ENCODE assay signal across 1 cellular context in genomic region chr1:25239681-25240541, GRCh38.
TF ChIP-seq lines count a peak whose summit lies in the region.

No MANE protein-coding gene starts in this region.

TF ChIP-seq in HepG2, 621 proteins besides CTCF, POLR2A, EP300 and RAD21 (continued from another document and continues in another):
- TF ChIP-seq ZBTB10 (CRISPR knock-in tag; IDR thresholded peaks at IDR 0.05; ENCODE audit: borderline replicate concordance) (peak; percentile 47; the same call in 1 of the 2 replicates), JARID2 (CRISPR knock-in tag; IDR thresholded peaks at IDR 0.05; ENCODE audit: insufficient replicate concordance) (peak; percentile 81), PCBP1 (IDR thresholded peaks at IDR 0.05; ENCODE audit: borderline replicate concordance, low read depth, low read length) (0 out of 2 replicates have a peak, but pooled peaks have one; percentile 36), ZNF12 (CRISPR knock-in tag; IDR thresholded peaks at IDR 0.05) (no peak), KMT2B (CRISPR knock-in tag; IDR thresholded peaks at IDR 0.05) (peak; percentile 56; the same call in 1 of the 2 replicates), IRF2 (CRISPR knock-in tag; IDR thresholded peaks at IDR 0.05) (peak; percentile 67; the same call in 1 of the 2 replicates), ZNF431 (CRISPR knock-in tag; IDR thresholded peaks at IDR 0.05; ENCODE audit: borderline replicate concordance, low read depth) (0 out of 2 replicates have a peak, but pooled peaks have one; percentile 65), ZNF263 (CRISPR knock-in tag; IDR thresholded peaks at IDR 0.05) (no peak), NAIF1 (CRISPR knock-in tag; IDR thresholded peaks at IDR 0.05; ENCODE audit: borderline replicate concordance) (peak; percentile 99), RFX3 (CRISPR knock-in tag; IDR thresholded peaks at IDR 0.05) (peak; percentile 52; the same call in 1 of the 2 replicates), POLR2G (IDR thresholded peaks at IDR 0.05; ENCODE audit: low read depth, low read length) (peak; percentile 95), HCFC1 (IDR thresholded peaks at IDR 0.05; ENCODE audit: low read depth, low read length) (peak; percentile 18; the same call in 1 of the 2 replicates), AKAP8 (CRISPR knock-in tag; IDR thresholded peaks at IDR 0.05) (peak; percentile 88), ZNF790 (CRISPR knock-in tag; IDR thresholded peaks at IDR 0.05; ENCODE audit: borderline replicate concordance) (no peak), ATF2 (CRISPR knock-in tag; IDR thresholded peaks at IDR 0.05) (peak; percentile 45), RFX1 (IDR thresholded peaks at IDR 0.05) (peak; percentile 54; the same call in 1 of the 2 replicates), KDM4B (CRISPR knock-in tag; IDR thresholded peaks at IDR 0.05) (peak; percentile 53; the same call in 1 of the 2 replicates), HNF4A (CRISPR knock-in tag; IDR thresholded peaks at IDR 0.05) (no peak), YEATS2 (CRISPR knock-in tag; IDR thresholded peaks at IDR 0.05; ENCODE audit: borderline replicate concordance) (peak; percentile 51; the same call in 1 of the 2 replicates), MXD3 (CRISPR knock-in tag; IDR thresholded peaks at IDR 0.05) (0 out of 2 replicates have a peak, but pooled peaks have one; percentile 26), SPEN (CRISPR knock-in tag; IDR thresholded peaks at IDR 0.05; ENCODE audit: low read depth) (peak; percentile 51; the same call in 1 of the 2 replicates), ZNF331 (CRISPR knock-in tag; IDR thresholded peaks at IDR 0.05) (peak; percentile 32; the same call in 1 of the 2 replicates), IKZF1 (IDR thresholded peaks at IDR 0.05) (no peak), CREB1 (IDR thresholded peaks at IDR 0.05) (no peak), CREB1 (CRISPR knock-in tag; IDR thresholded peaks at IDR 0.05) (peak; percentile 68), SOX6 (IDR thresholded peaks at IDR 0.05) (no peak), SOX6 (CRISPR knock-in tag; IDR thresholded peaks at IDR 0.05) (peak; percentile 66), HNRNPLL (IDR thresholded peaks at IDR 0.05; ENCODE audit: low read depth, low read length, poor library complexity, severe bottlenecking) (peak; percentile 100), REXO4 (CRISPR knock-in tag; IDR thresholded peaks at IDR 0.05; ENCODE audit: borderline replicate concordance) (no peak), MEIS2 (CRISPR knock-in tag; IDR thresholded peaks at IDR 0.05) (no peak), ZNF512B (CRISPR knock-in tag; IDR thresholded peaks at IDR 0.05; ENCODE audit: borderline replicate concordance) (no peak), SKI (IDR thresholded peaks at IDR 0.05; ENCODE audit: partially characterized antibody) (peak; percentile 57), CBX5 (CRISPR knock-in tag; IDR thresholded peaks at IDR 0.05; ENCODE audit: borderline replicate concordance) (peak; percentile 37; the same call in 1 of the 2 replicates), ELF1 (CRISPR knock-in tag; IDR thresholded peaks at IDR 0.05) (peak; percentile 92), GABPA (IDR thresholded peaks at IDR 0.05; ENCODE audit: low read depth, low read length) (peak; percentile 73), GABPA (CRISPR knock-in tag; IDR thresholded peaks at IDR 0.05; ENCODE audit: low read depth) (peak; percentile 90), TGIF2 (CRISPR knock-in tag; IDR thresholded peaks at IDR 0.05) (0 out of 2 replicates have a peak, but pooled peaks have one; percentile 42), ZNF543 (CRISPR knock-in tag; IDR thresholded peaks at IDR 0.05) (peak; percentile 54; the same call in 1 of the 2 replicates), CREM (IDR thresholded peaks at IDR 0.05) (0 out of 2 replicates have a peak, but pooled peaks have one; percentile 52), CREM (CRISPR knock-in tag; IDR thresholded peaks at IDR 0.05) (no peak), ZNF776 (CRISPR knock-in tag; IDR thresholded peaks at IDR 0.05) (peak; percentile 67; the same call in 1 of the 2 replicates), ZNF205 (CRISPR knock-in tag; IDR thresholded peaks at IDR 0.05) (peak; percentile 35; the same call in 1 of the 2 replicates)
- TF ChIP-seq, protein P1, sequence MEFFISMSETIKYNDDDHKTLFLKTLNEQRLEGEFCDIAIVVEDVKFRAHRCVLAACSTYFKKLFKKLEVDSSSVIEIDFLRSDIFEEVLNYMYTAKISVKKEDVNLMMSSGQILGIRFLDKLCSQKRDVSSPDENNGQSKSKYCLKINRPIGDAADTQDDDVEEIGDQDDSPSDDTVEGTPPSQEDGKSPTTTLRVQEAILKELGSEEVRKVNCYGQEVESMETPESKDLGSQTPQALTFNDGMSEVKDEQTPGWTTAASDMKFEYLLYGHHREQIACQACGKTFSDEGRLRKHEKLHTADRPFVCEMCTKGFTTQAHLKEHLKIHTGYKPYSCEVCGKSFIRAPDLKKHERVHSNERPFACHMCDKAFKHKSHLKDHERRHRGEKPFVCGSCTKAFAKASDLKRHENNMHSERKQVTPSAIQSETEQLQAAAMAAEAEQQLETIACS (CRISPR knock-in tag; IDR thresholded peaks at IDR 0.05) = peak; percentile 41; the same call in 1 of the 2 replicates
- TF ChIP-seq, protein P2, sequence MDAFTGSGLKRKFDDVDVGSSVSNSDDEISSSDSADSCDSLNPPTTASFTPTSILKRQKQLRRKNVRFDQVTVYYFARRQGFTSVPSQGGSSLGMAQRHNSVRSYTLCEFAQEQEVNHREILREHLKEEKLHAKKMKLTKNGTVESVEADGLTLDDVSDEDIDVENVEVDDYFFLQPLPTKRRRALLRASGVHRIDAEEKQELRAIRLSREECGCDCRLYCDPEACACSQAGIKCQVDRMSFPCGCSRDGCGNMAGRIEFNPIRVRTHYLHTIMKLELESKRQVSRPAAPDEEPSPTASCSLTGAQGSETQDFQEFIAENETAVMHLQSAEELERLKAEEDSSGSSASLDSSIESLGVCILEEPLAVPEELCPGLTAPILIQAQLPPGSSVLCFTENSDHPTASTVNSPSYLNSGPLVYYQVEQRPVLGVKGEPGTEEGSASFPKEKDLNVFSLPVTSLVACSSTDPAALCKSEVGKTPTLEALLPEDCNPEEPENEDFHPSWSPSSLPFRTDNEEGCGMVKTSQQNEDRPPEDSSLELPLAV (CRISPR knock-in tag; conservative IDR thresholded peaks at IDR 0.05; ENCODE audit: low read depth) = no peak
- TF ChIP-seq, protein P3, sequence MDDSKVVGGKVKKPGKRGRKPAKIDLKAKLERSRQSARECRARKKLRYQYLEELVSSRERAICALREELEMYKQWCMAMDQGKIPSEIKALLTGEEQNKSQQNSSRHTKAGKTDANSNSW (CRISPR knock-in tag; IDR thresholded peaks at IDR 0.05; ENCODE audit: borderline replicate concordance) = no peak
- TF ChIP-seq, protein P4, sequence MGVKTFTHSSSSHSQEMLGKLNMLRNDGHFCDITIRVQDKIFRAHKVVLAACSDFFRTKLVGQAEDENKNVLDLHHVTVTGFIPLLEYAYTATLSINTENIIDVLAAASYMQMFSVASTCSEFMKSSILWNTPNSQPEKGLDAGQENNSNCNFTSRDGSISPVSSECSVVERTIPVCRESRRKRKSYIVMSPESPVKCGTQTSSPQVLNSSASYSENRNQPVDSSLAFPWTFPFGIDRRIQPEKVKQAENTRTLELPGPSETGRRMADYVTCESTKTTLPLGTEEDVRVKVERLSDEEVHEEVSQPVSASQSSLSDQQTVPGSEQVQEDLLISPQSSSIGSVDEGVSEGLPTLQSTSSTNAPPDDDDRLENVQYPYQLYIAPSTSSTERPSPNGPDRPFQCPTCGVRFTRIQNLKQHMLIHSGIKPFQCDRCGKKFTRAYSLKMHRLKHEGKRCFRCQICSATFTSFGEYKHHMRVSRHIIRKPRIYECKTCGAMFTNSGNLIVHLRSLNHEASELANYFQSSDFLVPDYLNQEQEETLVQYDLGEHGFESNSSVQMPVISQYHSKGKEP (CRISPR knock-in tag; IDR thresholded peaks at IDR 0.05) = peak; percentile 7; the same call in 1 of the 2 replicates
- TF ChIP-seq, protein P5, sequence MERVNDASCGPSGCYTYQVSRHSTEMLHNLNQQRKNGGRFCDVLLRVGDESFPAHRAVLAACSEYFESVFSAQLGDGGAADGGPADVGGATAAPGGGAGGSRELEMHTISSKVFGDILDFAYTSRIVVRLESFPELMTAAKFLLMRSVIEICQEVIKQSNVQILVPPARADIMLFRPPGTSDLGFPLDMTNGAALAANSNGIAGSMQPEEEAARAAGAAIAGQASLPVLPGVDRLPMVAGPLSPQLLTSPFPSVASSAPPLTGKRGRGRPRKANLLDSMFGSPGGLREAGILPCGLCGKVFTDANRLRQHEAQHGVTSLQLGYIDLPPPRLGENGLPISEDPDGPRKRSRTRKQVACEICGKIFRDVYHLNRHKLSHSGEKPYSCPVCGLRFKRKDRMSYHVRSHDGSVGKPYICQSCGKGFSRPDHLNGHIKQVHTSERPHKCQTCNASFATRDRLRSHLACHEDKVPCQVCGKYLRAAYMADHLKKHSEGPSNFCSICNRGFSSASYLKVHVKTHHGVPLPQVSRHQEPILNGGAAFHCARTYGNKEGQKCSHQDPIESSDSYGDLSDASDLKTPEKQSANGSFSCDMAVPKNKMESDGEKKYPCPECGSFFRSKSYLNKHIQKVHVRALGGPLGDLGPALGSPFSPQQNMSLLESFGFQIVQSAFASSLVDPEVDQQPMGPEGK (CRISPR knock-in tag; IDR thresholded peaks at IDR 0.05) = peak; percentile 58; the same call in 1 of the 2 replicates
- TF ChIP-seq, protein P6, sequence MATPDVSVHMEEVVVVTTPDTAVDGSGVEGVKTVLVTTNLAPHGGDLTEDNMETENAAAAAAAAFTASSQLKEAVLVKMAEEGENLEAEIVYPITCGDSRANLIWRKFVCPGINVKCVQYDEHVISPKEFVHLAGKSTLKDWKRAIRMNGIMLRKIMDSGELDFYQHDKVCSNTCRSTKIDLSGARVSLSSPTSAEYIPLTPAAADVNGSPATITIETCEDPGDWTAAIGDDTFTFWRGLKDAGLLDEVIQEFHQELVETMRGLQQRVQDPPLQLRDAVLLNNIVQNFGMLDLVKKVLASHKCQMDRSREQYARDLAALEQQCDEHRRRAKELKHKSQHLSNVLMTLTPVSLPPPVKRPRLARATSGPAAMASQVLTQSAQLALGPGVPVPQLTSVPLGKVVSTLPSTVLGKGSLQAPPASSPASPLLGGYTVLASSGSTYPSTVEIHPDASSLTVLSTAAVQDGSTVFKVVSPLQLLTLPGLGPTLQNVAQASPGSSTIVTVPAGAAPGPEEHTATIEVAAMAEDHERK (CRISPR knock-in tag; IDR thresholded peaks at IDR 0.05; ENCODE audit: low read depth) = no peak
